ENCODE assay signal across 11 cellular contexts in genomic region chr15:99717129-99718024, GRCh38. TPM values are rescaled to one million over a fixed set of nuclear protein-coding genes. Genes with fewer than 3 reads are reported as not detected.
A peak's percentile ranks its signal among the peaks of the same experiment; 100 is the strongest.
DNase-seq lines count a peak whose midpoint lies in the region; ATAC-seq and TF ChIP-seq lines count a peak whose summit lies in the region.
"Had no signal": no experiment of that assay in that cellular context is flagged by ENCODE, and none has a peak within 500 bp of the region (broad histone marks: within the 10 kb centered on the region; RNA-seq: fewer than 3 reads in every experiment).

No MANE protein-coding gene starts in this region.

- H3K36me3 Mint-ChIP-seq in progenitor cell of endocrine pancreas (ENCODE audit: insufficient read depth) = peaks cover 15% of the 10 kb centered on the region

- H3K36me3 ChIP-seq in stomach smooth muscle (ENCODE audit: control insufficient read depth in 2 of 2, insufficient read depth in 2 of 2, low read length in 2 of 2) (peaks cover 9 to 16% of the 10 kb centered on the region in 2 donors), body of pancreas (replicated peaks in 1 of 2; ENCODE audit: insufficient read depth in 1 of 2, low read depth in 2 of 2) (peaks cover 0 to 7% of the 10 kb centered on the region in 2 donors)

- H3K9me3 ChIP-seq in stomach smooth muscle (ENCODE audit: control insufficient read depth in 2 of 2, low read length in 2 of 2) = no peaks in the 10 kb centered on the region
- H3K9me3 ChIP-seq in body of pancreas = no peaks in the 10 kb centered on the region
- H3K9me3 ChIP-seq: A549 had no signal

- H3K9ac ChIP-seq in stomach smooth muscle (ENCODE audit: low read length in 2 of 2) = peak overlapping the region; percentile 19 to 47

- intact Hi-C loops in body of pancreas (cut with DNase I) = loop anchor here (10.0 kb wide), 1 partner anchor 453 kb away; no protein-coding TSS in a partner anchor

- H3K4me1 ChIP-seq in stomach smooth muscle (ENCODE audit: control insufficient read depth, insufficient read depth, low read length) (peaks cover 19% of the 10 kb centered on the region), body of pancreas (peaks cover 11% of the 10 kb centered on the region)
- H3K4me1 ChIP-seq: A549 had no signal

- ATAC-seq in HG03025 (IDR thresholded peaks at IDR 0.05; ENCODE audit: low FRiP score, unreplicated experiment) = peak; percentile 39
- no peak for ATAC-seq in GM21723 (IDR thresholded peaks at IDR 0.05; ENCODE audit: unreplicated experiment)
- ATAC-seq in body of pancreas = no peak
- ATAC-seq: A549, Panc1 had no signal

- H3K9me3 Mint-ChIP-seq in progenitor cell of endocrine pancreas (ENCODE audit: low read depth) = no peaks in the 10 kb centered on the region
- H3K9me3 Mint-ChIP-seq: endodermal cell had no signal

- TF ChIP-seq CTCF in progenitor cell of endocrine pancreas (IDR thresholded peaks at IDR 0.05; ENCODE audit: unreplicated experiment) (no peak), body of pancreas (IDR thresholded peaks at IDR 0.05) (no peak)

- no peak overlapping the region for H3K4me3 Mint-ChIP-seq in progenitor cell of endocrine pancreas (ENCODE audit: low read depth)
- H3K4me3 Mint-ChIP-seq: endodermal cell had no signal

- 80 to 85% methylated on average over 18 to 20 of the region's 20 CpGs for WGBS in body of pancreas, 2 donors

- DNase-seq in NCI-H82 (lab: John Stamatoyannopoulos, UW) (peak; percentile 34), NCI-H82 treated with DMSO at 0.1 percent for 48 hours (lab: John Stamatoyannopoulos, UW; ENCODE audit: unreplicated experiment) (no peak), fibroblast of gingiva (ENCODE audit: low read depth) (peak; percentile 43), progenitor cell of endocrine pancreas (ENCODE audit: low spot score, unreplicated experiment) (no peak), body of pancreas (no peak)
- DNase-seq: endodermal cell had no signal

- peaks cover 13% of the 10 kb centered on the region for H3K4me1 Mint-ChIP-seq in progenitor cell of endocrine pancreas (ENCODE audit: low read depth)

- H3K27ac ChIP-seq in stomach smooth muscle (ENCODE audit: low read length) (peak overlapping the region; percentile 24), body of pancreas (no peak overlapping the region)
- H3K27ac ChIP-seq: A549 had no signal

- H3K27me3 ChIP-seq in stomach smooth muscle (ENCODE audit: control insufficient read depth in 1 of 2, insufficient read depth in 2 of 2, low read length in 2 of 2) = no peaks in the 10 kb centered on the region
- no peaks in the 10 kb centered on the region for H3K27me3 ChIP-seq in body of pancreas

- H3K4me3 ChIP-seq in stomach smooth muscle (ENCODE audit: low read length in 2 of 2) (peak overlapping the region; percentile 13 to 57), body of pancreas (no peak overlapping the region)
- H3K4me3 ChIP-seq: A549 had no signal

- H3K27me3 Mint-ChIP-seq in progenitor cell of endocrine pancreas = no peaks in the 10 kb centered on the region

- H3K27ac Mint-ChIP-seq in progenitor cell of endocrine pancreas = no peak overlapping the region
- H3K27ac Mint-ChIP-seq: endodermal cell had no signal

- TF ChIP-seq POLR2A in body of pancreas (IDR thresholded peaks at IDR 0.05) = no peak

RNA-seq across cellular contexts. Expression of gene LYSMD4, which starts 15.9 kb away (rescaled TPM):
- total RNA-seq in progenitor cell of endocrine pancreas (17.9 and 18.8 TPM in 2 replicates), body of pancreas (10 to 100 TPM in 1 of 2 donors, under 1 TPM in 1; 0.66 to 12.5 TPM)

Comparison
In these comparisons a context has a peak if more than half of its experiments do, and no peak if none do; other contexts are left out.
1. DNase-seq: peak in NCI-H82 (single experiment) and fibroblast of gingiva (single experiment); none in NCI-H82 treated with DMSO at 0.1 percent for 48 hours (single experiment), progenitor cell of endocrine pancreas (single experiment) and body of pancreas (0 of 4).
2. H3K4me3 ChIP-seq: peak in stomach smooth muscle (2 of 2); none in body of pancreas (0 of 2).